1 cellular context compared by ENCODE assay signal in genomic region chr19:10390652-10391286, GRCh38.
TF ChIP-seq lines count a peak whose summit lies in the region.

No MANE protein-coding gene starts in this region.

TF ChIP-seq in endothelial cell of umbilical vein, 7 proteins besides CTCF, POLR2A, EP300 and RAD21:
- no peak for TF ChIP-seq MYC (IDR thresholded peaks at IDR 0.05; ENCODE audit: low read depth, low read length)
- TF ChIP-seq GATA2 (IDR thresholded peaks at IDR 0.05; ENCODE audit: insufficient read depth, insufficient read length, low read depth, low read length): no peak
- TF ChIP-seq, protein P1, sequence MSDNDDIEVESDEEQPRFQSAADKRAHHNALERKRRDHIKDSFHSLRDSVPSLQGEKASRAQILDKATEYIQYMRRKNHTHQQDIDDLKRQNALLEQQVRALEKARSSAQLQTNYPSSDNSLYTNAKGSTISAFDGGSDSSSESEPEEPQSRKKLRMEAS (IDR thresholded peaks at IDR 0.05; ENCODE audit: insufficient read depth, insufficient read length): no peak
- TF ChIP-seq POLR2AphosphoS5 (IDR thresholded peaks at IDR 0.05; ENCODE audit: insufficient read depth, low read depth, low read length): no peak
- no peak for TF ChIP-seq JUN (IDR thresholded peaks at IDR 0.05; ENCODE audit: borderline replicate concordance, insufficient read depth, insufficient read length, low read depth)
- TF ChIP-seq EZH2 (IDR thresholded peaks at IDR 0.05; ENCODE audit: borderline replicate concordance, low read depth, low read length, severe bottlenecking): no peak
- no peak for TF ChIP-seq FOS (IDR thresholded peaks at IDR 0.05; ENCODE audit: borderline replicate concordance, insufficient read depth, low read length)
